19 cellular contexts compared by ENCODE assay signal in the genomic region with DNA sequence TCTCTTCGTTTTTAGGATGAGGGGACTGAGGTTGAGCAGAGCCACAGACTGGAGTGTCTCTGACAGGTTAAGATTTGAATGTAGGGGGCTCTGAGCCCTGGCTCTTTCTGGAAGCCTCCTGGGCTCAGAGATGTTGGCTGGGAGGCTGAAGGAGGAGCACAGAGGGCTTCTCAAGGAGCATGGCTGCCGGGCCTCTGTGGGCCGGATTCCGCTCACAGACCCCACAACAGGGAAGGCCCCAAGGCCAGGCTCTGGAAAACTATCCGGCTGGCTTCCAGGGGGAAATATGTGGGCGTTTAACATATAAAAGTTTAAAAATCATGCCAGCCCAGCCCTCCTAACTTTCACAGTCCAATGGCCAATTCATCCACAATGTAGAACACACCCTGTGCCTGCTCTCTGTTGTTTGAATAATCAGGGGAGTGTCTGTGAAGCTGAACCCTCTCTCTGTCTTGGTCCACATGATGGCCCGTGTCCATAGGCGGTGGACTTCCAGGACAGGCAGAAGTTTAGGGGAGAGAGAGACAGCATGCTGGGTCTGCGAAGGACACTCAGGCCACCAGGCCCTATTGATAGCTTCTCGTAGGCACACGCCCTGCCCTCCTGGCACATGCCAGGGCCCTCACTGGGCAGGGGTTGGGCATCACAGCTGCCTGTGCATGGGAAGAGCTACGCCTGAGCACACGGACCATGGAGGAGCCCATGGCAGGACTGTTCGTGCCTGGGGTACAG. TPM values are rescaled to one million over a fixed set of nuclear protein-coding genes. Genes with fewer than 3 reads are reported as not detected.
A peak's percentile ranks its signal among the peaks of the same experiment; 100 is the strongest.
DNase-seq lines count a peak whose midpoint lies in the region; ATAC-seq and TF ChIP-seq lines count a peak whose summit lies in the region.
"Had no signal": no experiment of that assay in that cellular context is flagged by ENCODE, and none has a peak within 500 bp of the region (broad histone marks: within the 10 kb centered on the region; RNA-seq: fewer than 3 reads in every experiment).

No MANE protein-coding gene starts in this region.

- no peaks in the 10 kb centered on the region for H3K9me3 Mint-ChIP-seq in osteocyte (ENCODE audit: unreplicated experiment)

- H3K36me3 Mint-ChIP-seq in osteocyte (ENCODE audit: unreplicated experiment) = no peaks in the 10 kb centered on the region

- DNase-seq in left ventricle myocardium inferior = no peak
- DNase-seq in Right ventricle myocardium inferior (ENCODE audit: missing footprints) = no peak
- DNase-seq in esophagus muscularis mucosa (ENCODE audit: extremely low spot score) = peak; percentile 77
- peak; percentile 69 for DNase-seq in osteocyte (ENCODE audit: extremely low spot score, unreplicated experiment)
- DNase-seq in NCI-H2227 treated with DMSO at 0.1 percent for 48 hours (lab: John Stamatoyannopoulos, UW) = no peak
- DNase-seq in HPDE6-E6E7 (ENCODE audit: extremely low spot score) = no peak
- DNase-seq: AML-193, KBM-7, NCI-H1105 treated with DMSO at 0.1 percent for 48 hours, NCI-H1694 treated with DMSO at 0.1 percent for 48 hours, NCI-H226, NCI-H524, NCI-H82, OCI-M1, SIG-M5 had no signal

- no peak for TF ChIP-seq EP300 in esophagus muscularis mucosa (IDR thresholded peaks at IDR 0.05)

- no peak for ATAC-seq in Right ventricle myocardium inferior
- ATAC-seq in HG02870 (IDR thresholded peaks at IDR 0.05; ENCODE audit: unreplicated experiment) = no peak
- ATAC-seq: GM23338, HepG2 had no signal

- H3K9me3 ChIP-seq in left ventricle myocardium inferior (replicated peaks) (no peaks in the 10 kb centered on the region), esophagus muscularis mucosa (no peaks in the 10 kb centered on the region)

- no peaks in the 10 kb centered on the region for H3K27me3 Mint-ChIP-seq in osteocyte (ENCODE audit: unreplicated experiment)

- H3K36me3 ChIP-seq in left ventricle myocardium inferior (peaks cover 87% of the 10 kb centered on the region), esophagus muscularis mucosa (peaks cover 0 to 65% (median 4%) of the 10 kb centered on the region in 4 donors)

- H3K27ac ChIP-seq in left ventricle myocardium inferior (replicated peaks) (peak overlapping the region; percentile 36), esophagus muscularis mucosa (replicated peaks in 1 of 4) (no peak overlapping the region)
- H3K27ac ChIP-seq: C4-2B had no signal

- H3K4me3 ChIP-seq in left ventricle myocardium inferior (no peak overlapping the region), esophagus muscularis mucosa (no peak overlapping the region)
- H3K4me3 ChIP-seq: GM23338 had no signal

- no peak overlapping the region for H3K27ac Mint-ChIP-seq in osteocyte (ENCODE audit: unreplicated experiment)
- H3K27ac Mint-ChIP-seq: GM23338 had no signal

- no peak for TF ChIP-seq POLR2A in esophagus muscularis mucosa (IDR thresholded peaks at IDR 0.05; ENCODE audit: low read depth)

- no peaks in the 10 kb centered on the region for H3K27me3 ChIP-seq in left ventricle myocardium inferior (ENCODE audit: low read depth)
- peaks cover 0 to 5% (median 1%) of the 10 kb centered on the region in 4 donors for H3K27me3 ChIP-seq in esophagus muscularis mucosa

- no peak overlapping the region for H3K4me3 Mint-ChIP-seq in osteocyte (ENCODE audit: unreplicated experiment)
- H3K4me3 Mint-ChIP-seq: GM23338 had no signal

- intact Hi-C loops in left ventricle myocardium inferior (cut with micrococcal nuclease) (no loop called here), Right ventricle myocardium inferior (cut with DNase I) (no loop called here), esophagus muscularis mucosa (cut with DNase I) (no loop called here)

- H3K4me1 ChIP-seq in left ventricle myocardium inferior (peaks cover 87% of the 10 kb centered on the region), esophagus muscularis mucosa (peaks cover 5 to 11% (median 7%) of the 10 kb centered on the region in 4 donors)

- 81% methylated on average over 7 of the region's 14 CpGs for WGBS in esophagus muscularis mucosa

- TF ChIP-seq CTCF in left ventricle myocardium inferior (IDR thresholded peaks at IDR 0.05; ENCODE audit: borderline replicate concordance) (no peak), esophagus muscularis mucosa (IDR thresholded peaks at IDR 0.05) (no peak), osteocyte (IDR thresholded peaks at IDR 0.05) (no peak)

- H3K4me1 Mint-ChIP-seq in osteocyte (ENCODE audit: unreplicated experiment) = peaks cover 2% of the 10 kb centered on the region

RNA-seq across cellular contexts. Expression of a gene that starts 10.8 kb away (rescaled TPM):
- total RNA-seq in left ventricle myocardium inferior (316 TPM), Right ventricle myocardium inferior (275 TPM), esophagus muscularis mucosa (10 to 100 TPM; 12.6 to 31.4 (median 17.8) TPM), osteocyte (15.2 and 16.1 TPM in 2 replicates)

RNA-seq across cellular contexts. Expression of a gene that starts 53.1 kb away (rescaled TPM):
- 15.0 TPM for total RNA-seq in left ventricle myocardium inferior
- 12.7 TPM for total RNA-seq in Right ventricle myocardium inferior
- 10 to 100 TPM in 1 of 4 donors, 1 to 10 TPM in 3; 3.7 to 11.8 (median 6.6) TPM for total RNA-seq in esophagus muscularis mucosa
- 8.1 TPM in 2 replicates for total RNA-seq in osteocyte

Comparison
In these comparisons a context has a peak if more than half of its experiments do, and no peak if none do; other contexts are left out.
1. DNase-seq: peak in esophagus muscularis mucosa (single experiment) and osteocyte (single experiment); none in left ventricle myocardium inferior (single experiment), Right ventricle myocardium inferior (single experiment), NCI-H2227 treated with DMSO at 0.1 percent for 48 hours (single experiment) and HPDE6-E6E7 (single experiment).